In the genomic region with DNA sequence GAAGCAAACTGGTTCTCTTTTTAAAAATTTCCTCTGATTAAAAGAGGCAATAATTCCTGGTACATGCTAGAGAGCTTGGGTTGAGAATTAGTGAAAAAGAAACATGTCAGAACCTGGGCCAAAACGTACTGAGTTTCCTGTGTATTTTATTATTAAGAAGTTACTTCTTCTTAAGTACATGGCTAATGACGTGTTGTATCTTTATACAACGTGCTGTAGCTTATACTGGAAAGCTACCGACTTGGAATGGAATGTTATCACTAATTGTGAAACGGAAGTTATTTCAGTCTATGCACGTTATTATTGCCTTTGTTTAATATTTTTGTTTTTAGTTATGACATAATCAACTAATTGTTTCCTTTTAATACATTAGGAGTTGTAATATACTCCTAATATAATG, we compare ENCODE assay signal across 21 cellular contexts. TPM values are rescaled to one million over a fixed set of nuclear protein-coding genes. Genes with fewer than 3 reads are reported as not detected.
"Had no signal": no experiment of that assay in that cellular context is flagged by ENCODE, and none has a peak within 500 bp of the region (broad histone marks: within the 10 kb centered on the region; RNA-seq: fewer than 3 reads in every experiment).

No MANE protein-coding gene starts in this region.

- H3K27ac ChIP-seq: SJCRH30, transverse colon had no signal

- H3K27ac Mint-ChIP-seq: activated B cell treated with CpG ODN at 0.5 μM for 24 hours; activated CD8-positive, alpha-beta T cell treated with anti-CD3 and anti-CD28 coated beads, Interleukin-2, amount 10 ng/mL, durations not matched to agents 7 days and 5 days; activated naive CD4-positive, alpha-beta T cell treated with anti-CD3 and anti-CD28 coated beads, Interleukin-2, amount 50 U/mL, for 24 hours; immature natural killer cell; stimulated activated naive B cell treated with anti-CD40 and anti-IgM and Interleukin-4, amounts not matched to agents 10 μg/mL and 1 μg/mL and 100 μg/mL, for 72 hours had no signal

- H3K36me3 ChIP-seq: adrenal gland, SJCRH30, transverse colon had no signal

- H3K4me3 Mint-ChIP-seq: activated B cell treated with CpG ODN at 0.5 μM for 24 hours; activated CD8-positive, alpha-beta T cell treated with anti-CD3 and anti-CD28 coated beads, Interleukin-2, amount 10 ng/mL, durations not matched to agents 7 days and 5 days; activated naive CD4-positive, alpha-beta T cell treated with anti-CD3 and anti-CD28 coated beads, Interleukin-2, amount 50 U/mL, for 24 hours; central memory CD8-positive, alpha-beta T cell; immature natural killer cell; neural crest cell; stimulated activated naive B cell treated with anti-CD40 and anti-IgM and Interleukin-4, amounts not matched to agents 10 μg/mL and 1 μg/mL and 100 μg/mL, for 72 hours had no signal

- H3K36me3 Mint-ChIP-seq: activated naive CD4-positive, alpha-beta T cell treated with anti-CD3 and anti-CD28 coated beads, Interleukin-2, amount 50 U/mL, for 24 hours; immature natural killer cell; stimulated activated naive B cell treated with anti-CD40 and anti-IgM and Interleukin-4, amounts not matched to agents 10 μg/mL and 1 μg/mL and 100 μg/mL, for 72 hours had no signal

- H3K9me3 Mint-ChIP-seq: activated B cell treated with CpG ODN at 0.5 μM for 24 hours; activated naive CD4-positive, alpha-beta T cell treated with anti-CD3 and anti-CD28 coated beads, Interleukin-2, amount 50 U/mL, for 24 hours; central memory CD8-positive, alpha-beta T cell; stimulated activated naive B cell treated with anti-CD40 and anti-IgM and Interleukin-4, amounts not matched to agents 10 μg/mL and 1 μg/mL and 100 μg/mL, for 72 hours had no signal

- H3K4me1 Mint-ChIP-seq: activated naive CD4-positive, alpha-beta T cell treated with anti-CD3 and anti-CD28 coated beads, Interleukin-2, amount 50 U/mL, for 24 hours; central memory CD8-positive, alpha-beta T cell; immature natural killer cell had no signal

- H3K27me3 ChIP-seq: adrenal gland, SJCRH30, transverse colon had no signal

- H3K4me3 ChIP-seq: adrenal gland, lung, SJCRH30, transverse colon had no signal

- H3K27me3 Mint-ChIP-seq: activated B cell treated with CpG ODN at 0.5 μM for 24 hours; stimulated activated naive B cell treated with anti-CD40 and anti-IgM and Interleukin-4, amounts not matched to agents 10 μg/mL and 1 μg/mL and 100 μg/mL, for 72 hours had no signal

- ATAC-seq: activated CD8-positive, alpha-beta T cell treated with anti-CD3 and anti-CD28 coated beads, Interleukin-2, amount 10 ng/mL, durations not matched to agents 7 days and 5 days; stimulated activated naive B cell treated with anti-CD40 and anti-IgM and Interleukin-4, amounts not matched to agents 10 μg/mL and 1 μg/mL and 100 μg/mL, for 72 hours had no signal

- H3K9me3 ChIP-seq: adrenal gland, SJCRH30, transverse colon had no signal

- DNase-seq: activated B cell treated with CpG ODN at 0.5 μM for 24 hours; activated CD4-positive, alpha-beta T cell treated with anti-CD3 and anti-CD28 coated beads for 48 hours; activated CD8-positive, alpha-beta memory T cell treated with anti-CD3 and anti-CD28 coated beads, Interleukin-2, amount 50 U/mL, for 4 hours; activated CD8-positive, alpha-beta T cell treated with anti-CD3 and anti-CD28 coated beads, Interleukin-2, amount 10 ng/mL, durations not matched to agents 7 days and 5 days; activated effector memory CD4-positive, alpha-beta T cell treated with anti-CD3 and anti-CD28 coated beads, Interleukin-2, amount 50 U/mL, for 16 hours; activated T-cell treated with anti-CD3 and anti-CD28 coated beads, Interleukin-2, amount 50 U/mL, for 48 hours; adrenal gland; effector memory CD4-positive, alpha-beta T cell; immature natural killer cell; midbrain; SJCRH30; stimulated activated naive B cell treated with anti-CD40 and anti-IgM and Interleukin-4, amounts not matched to agents 10 μg/mL and 1 μg/mL and 100 μg/mL, for 72 hours; substantia nigra; transverse colon had no signal

RNA-seq across cellular contexts. Expression of gene ZNF366, which starts 43.1 kb away (rescaled TPM):
- total RNA-seq: activated B cell treated with CpG ODN at 0.5 μM for 24 hours; activated CD8-positive, alpha-beta T cell treated with anti-CD3 and anti-CD28 coated beads, Interleukin-2, amount 10 ng/mL, durations not matched to agents 7 days and 5 days; epithelial cell of proximal tubule; neural crest cell; osteoblast; T-helper 2 cell treated with Interferon-gamma antibody and Interleukin-4, amounts not matched to agents 100 ng/mL and 5 ng/mL, for 36 hours had no signal
